1 cellular context compared by ENCODE assay signal in genomic region chr3:105366302-105367062, GRCh38.
TF ChIP-seq lines count a peak whose summit lies in the region.

Gene ALCAM, plus strand, starts transcription at chr3:105366909.

TF ChIP-seq in SK-N-SH, 30 proteins besides CTCF, POLR2A, EP300 and RAD21 (continued from another document):
- TF ChIP-seq REST (IDR thresholded peaks at IDR 0.05; ENCODE audit: low read depth, low read length) (0 out of 2 replicates have a peak, but pooled peaks have one; percentile 59), ELF1 (IDR thresholded peaks at IDR 0.05) (peak; percentile 37; the same call in 1 of the 2 replicates), RCOR1 (IDR thresholded peaks at IDR 0.05; ENCODE audit: low read length) (peak; percentile 57; the same call in 1 of the 2 replicates), SIN3A (IDR thresholded peaks at IDR 0.05; ENCODE audit: borderline replicate concordance, low read depth, low read length) (peak; percentile 76; the same call in 1 of the 2 replicates), SMC3 (IDR thresholded peaks at IDR 0.05; ENCODE audit: low read depth, low read length) (peak; percentile 91), NFIC (IDR thresholded peaks at IDR 0.05; ENCODE audit: borderline replicate concordance) (no peak), GABPA (IDR thresholded peaks at IDR 0.05; ENCODE audit: low read depth) (no peak), FOXJ3 (CRISPR knock-in tag; IDR thresholded peaks at IDR 0.05) (no peak), MEF2A (IDR thresholded peaks at IDR 0.05; ENCODE audit: borderline replicate concordance, low read depth) (no peak), JUND (IDR thresholded peaks at IDR 0.05) (peak; percentile 81), TAF1 (IDR thresholded peaks at IDR 0.05; ENCODE audit: borderline replicate concordance, low read depth, low read length) (peak; percentile 85), TCF12 (IDR thresholded peaks at IDR 0.05) (peak; percentile 4; the same call in 1 of the 2 replicates), FOXM1 (IDR thresholded peaks at IDR 0.05; ENCODE audit: low read depth) (peak; percentile 76)
- TF ChIP-seq, protein P1, sequence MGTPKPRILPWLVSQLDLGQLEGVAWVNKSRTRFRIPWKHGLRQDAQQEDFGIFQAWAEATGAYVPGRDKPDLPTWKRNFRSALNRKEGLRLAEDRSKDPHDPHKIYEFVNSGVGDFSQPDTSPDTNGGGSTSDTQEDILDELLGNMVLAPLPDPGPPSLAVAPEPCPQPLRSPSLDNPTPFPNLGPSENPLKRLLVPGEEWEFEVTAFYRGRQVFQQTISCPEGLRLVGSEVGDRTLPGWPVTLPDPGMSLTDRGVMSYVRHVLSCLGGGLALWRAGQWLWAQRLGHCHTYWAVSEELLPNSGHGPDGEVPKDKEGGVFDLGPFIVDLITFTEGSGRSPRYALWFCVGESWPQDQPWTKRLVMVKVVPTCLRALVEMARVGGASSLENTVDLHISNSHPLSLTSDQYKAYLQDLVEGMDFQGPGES (IDR thresholded peaks at IDR 0.05; ENCODE audit: low read depth, low read length) = no peak
- TF ChIP-seq, protein P2, sequence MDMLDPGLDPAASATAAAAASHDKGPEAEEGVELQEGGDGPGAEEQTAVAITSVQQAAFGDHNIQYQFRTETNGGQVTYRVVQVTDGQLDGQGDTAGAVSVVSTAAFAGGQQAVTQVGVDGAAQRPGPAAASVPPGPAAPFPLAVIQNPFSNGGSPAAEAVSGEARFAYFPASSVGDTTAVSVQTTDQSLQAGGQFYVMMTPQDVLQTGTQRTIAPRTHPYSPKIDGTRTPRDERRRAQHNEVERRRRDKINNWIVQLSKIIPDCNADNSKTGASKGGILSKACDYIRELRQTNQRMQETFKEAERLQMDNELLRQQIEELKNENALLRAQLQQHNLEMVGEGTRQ (IDR thresholded peaks at IDR 0.05; ENCODE audit: borderline replicate concordance, low read depth, low read length) = no peak
